Comparison of ENCODE assay signal across 14 cellular contexts in the genomic region with DNA sequence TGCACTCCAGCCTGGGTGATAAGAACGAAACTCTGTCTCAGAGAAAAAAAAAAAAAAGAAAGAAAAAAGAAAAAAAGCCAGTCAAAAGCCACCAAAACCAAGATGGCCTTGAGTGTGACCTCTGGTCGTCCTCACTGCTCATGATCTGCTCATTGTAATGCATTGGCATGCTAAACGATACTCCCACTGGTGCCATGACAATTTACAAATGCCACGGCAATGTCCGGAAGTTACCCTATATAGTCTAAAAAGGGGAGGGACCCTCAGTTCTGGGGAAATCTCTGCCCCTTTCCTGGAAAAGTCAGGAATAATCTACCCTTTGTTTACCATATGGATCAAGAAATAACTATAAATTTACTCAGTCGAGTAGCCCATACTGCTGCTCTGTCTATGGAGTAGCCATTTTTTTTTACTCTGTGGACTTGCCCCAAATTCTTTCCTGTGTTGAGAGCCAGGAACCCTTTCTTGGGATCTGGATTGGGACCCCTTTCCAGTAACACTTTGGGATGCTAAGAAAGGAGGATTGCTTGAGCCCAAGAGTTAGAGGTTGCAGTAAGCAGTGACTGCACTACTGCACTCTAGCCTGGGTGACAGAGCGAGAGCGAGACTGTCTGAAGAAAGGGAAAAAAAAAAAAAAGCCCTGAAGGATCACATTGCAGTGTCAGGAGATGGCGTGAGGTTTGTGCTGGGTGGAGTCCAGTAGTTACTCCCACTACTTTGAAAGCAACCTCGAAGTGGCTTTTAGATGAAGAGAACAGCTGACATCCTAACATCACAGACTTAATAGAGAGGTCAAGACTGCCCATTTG. TPM values are rescaled to one million over a fixed set of nuclear protein-coding genes. Genes with fewer than 3 reads are reported as not detected.
DNase-seq lines count a peak whose midpoint lies in the region; ATAC-seq, FAIRE-seq and TF ChIP-seq lines count a peak whose summit lies in the region.
"Had no signal": no experiment of that assay in that cellular context is flagged by ENCODE, and none has a peak within 500 bp of the region (broad histone marks: within the 10 kb centered on the region; RNA-seq: fewer than 3 reads in every experiment).

No MANE protein-coding gene starts in this region.

- no peak for FAIRE-seq in H54 (lab: Jason Lieb, UNC)

- H3K23ac ChIP-seq in trophoblast cell (ENCODE audit: low read length), result no peak overlapping the region

- no peak for TF ChIP-seq POLR2A in H54 (IDR thresholded peaks at IDR 0.05; ENCODE audit: low read depth, low read length)

- H3K4me2 ChIP-seq in trophoblast cell (ENCODE audit: low read length), result no peak overlapping the region

- H3K4me1 ChIP-seq in SJCRH30 (no peaks in the 10 kb centered on the region), trophoblast cell (ENCODE audit: control insufficient read depth in 1 of 2, insufficient read depth in 2 of 2, low read length in 2 of 2) (peaks cover 3 to 10% of the 10 kb centered on the region in 2 experiments)
- H3K4me1 ChIP-seq: colonic mucosa had no signal

- peak overlapping the region; percentile 20 for H2BK120ac ChIP-seq in trophoblast cell (ENCODE audit: insufficient read depth, low read length, poor library complexity)

- ATAC-seq in stimulated activated naive B cell treated with anti-CD40 and anti-IgM and Interleukin-4, amounts not matched to agents 10 μg/mL and 1 μg/mL and 100 μg/mL, for 72 hours (replicated peaks), result no peak

- H3K14ac ChIP-seq in trophoblast cell (ENCODE audit: low read length), result peak overlapping the region; percentile 36

- peaks cover 2% of the 10 kb centered on the region for H3K79me1 ChIP-seq in trophoblast cell (ENCODE audit: low read length)

- H4K12ac ChIP-seq in trophoblast cell (ENCODE audit: low read depth, low read length), result no peak overlapping the region

- no peak overlapping the region for H3K9ac ChIP-seq in trophoblast cell (ENCODE audit: low read length)

- DNase-seq in H54 (ENCODE audit: insufficient read length, low spot score) (peak; percentile 9), SJCRH30 (peak; percentile 28 to 56), fibroblast of peridontal ligament (ENCODE audit: extremely low read depth) (peak; percentile 78), trophoblast cell (peak in 1 of 2 donors; percentile 22), GOT3 (lab: John Stamatoyannopoulos, UW) (no peak), NK-92 (lab: John Stamatoyannopoulos, UW; ENCODE audit: unreplicated experiment) (no peak)
- no peak for DNase-seq in stimulated activated naive B cell treated with anti-CD40 and anti-IgM and Interleukin-4, amounts not matched to agents 10 μg/mL and 1 μg/mL and 100 μg/mL, for 72 hours
- no peak for DNase-seq in stimulated activated CD4-positive, alpha-beta T cell treated with anti-CD3 and anti-CD28 coated beads, Interleukin-4, amount 100 ng/mL, for 4 hours
- DNase-seq: colonic mucosa, H7, NCI-H1436, Peyer's patch, posterior cingulate gyrus had no signal

- H3K36me3 Mint-ChIP-seq in stimulated activated naive B cell treated with anti-CD40 and anti-IgM and Interleukin-4, amounts not matched to agents 10 μg/mL and 1 μg/mL and 100 μg/mL, for 72 hours, result no peaks in the 10 kb centered on the region

- H3K4me3 ChIP-seq in SJCRH30 (peak overlapping the region; percentile 44), trophoblast cell (ENCODE audit: low read depth, low read length) (no peak overlapping the region)
- H3K4me3 ChIP-seq: colonic mucosa, Peyer's patch had no signal

- H2AFZ ChIP-seq in trophoblast cell (ENCODE audit: insufficient read depth, low read length, poor library complexity), result no peak overlapping the region

- no peak overlapping the region for H3K4me3 Mint-ChIP-seq in stimulated activated naive B cell treated with anti-CD40 and anti-IgM and Interleukin-4, amounts not matched to agents 10 μg/mL and 1 μg/mL and 100 μg/mL, for 72 hours

- WGBS in trophoblast cell (ENCODE audit: extremely low coverage, insufficient coverage, insufficient read length), result no CpG with 5 or more reads among the region's 10 CpGs

- no peak overlapping the region for H3K27ac Mint-ChIP-seq in stimulated activated naive B cell treated with anti-CD40 and anti-IgM and Interleukin-4, amounts not matched to agents 10 μg/mL and 1 μg/mL and 100 μg/mL, for 72 hours

- H4K91ac ChIP-seq in trophoblast cell (ENCODE audit: low read depth, low read length), result peak overlapping the region; percentile 70

- no peak overlapping the region for H2AK5ac ChIP-seq in trophoblast cell (ENCODE audit: low read length)

- H3K36me3 ChIP-seq in SJCRH30 (no peaks in the 10 kb centered on the region), trophoblast cell (ENCODE audit: control insufficient read depth in 1 of 2, insufficient read depth in 2 of 2, low read length in 2 of 2) (no peaks in the 10 kb centered on the region)
- H3K36me3 ChIP-seq: colonic mucosa, Peyer's patch had no signal

- H3K79me2 ChIP-seq in trophoblast cell (ENCODE audit: control insufficient read depth, insufficient read depth, low read length, poor library complexity), result no peaks in the 10 kb centered on the region

- H3K27ac ChIP-seq in SJCRH30 (no peak overlapping the region; the same call in 1 of the 2 replicates), trophoblast cell (ENCODE audit: low read depth, low read length) (peak overlapping the region; percentile 39)
- H3K27ac ChIP-seq: colonic mucosa, Peyer's patch had no signal

- H3K4ac ChIP-seq in trophoblast cell (ENCODE audit: low read depth, low read length), result no peak overlapping the region

- peaks cover 6 to 17% of the 10 kb centered on the region in 2 donors for H3K4me1 Mint-ChIP-seq in stimulated activated naive B cell treated with anti-CD40 and anti-IgM and Interleukin-4, amounts not matched to agents 10 μg/mL and 1 μg/mL and 100 μg/mL, for 72 hours

- H3K27me3 ChIP-seq in SJCRH30, result no peaks in the 10 kb centered on the region
- H3K27me3 ChIP-seq in trophoblast cell (ENCODE audit: insufficient read depth, low read length), result no peaks in the 10 kb centered on the region
- H3K27me3 ChIP-seq: colonic mucosa, Peyer's patch had no signal

- H2BK12ac ChIP-seq in trophoblast cell (ENCODE audit: low read length), result no peak overlapping the region

- H4K8ac ChIP-seq in trophoblast cell (ENCODE audit: low read depth, low read length), result no peak overlapping the region

- no peak overlapping the region for H3K18ac ChIP-seq in trophoblast cell (ENCODE audit: low read length)

- H2BK5ac ChIP-seq in trophoblast cell (ENCODE audit: low read depth, low read length, poor library complexity), result no peak overlapping the region

- H3K9me3 Mint-ChIP-seq in stimulated activated naive B cell treated with anti-CD40 and anti-IgM and Interleukin-4, amounts not matched to agents 10 μg/mL and 1 μg/mL and 100 μg/mL, for 72 hours, result no peaks in the 10 kb centered on the region

- H3K9me3 ChIP-seq in SJCRH30 (replicated peaks) (no peaks in the 10 kb centered on the region), trophoblast cell (ENCODE audit: insufficient read depth, low read depth, low read length) (no peaks in the 10 kb centered on the region)
- H3K9me3 ChIP-seq: colonic mucosa had no signal

- H3K27me3 Mint-ChIP-seq in stimulated activated naive B cell treated with anti-CD40 and anti-IgM and Interleukin-4, amounts not matched to agents 10 μg/mL and 1 μg/mL and 100 μg/mL, for 72 hours, result peaks cover 7 to 12% of the 10 kb centered on the region in 2 donors

RNA-seq across cellular contexts. Expression of a gene that starts 3.7 kb away (rescaled TPM):
- 2.6 and 5.1 TPM in 2 replicates for total RNA-seq in SJCRH30 (2014; rRNA removed; shearing (Covaris generic))
- polyA plus RNA-seq in trophoblast cell (2013), result 3.9 and 4.0 TPM in 2 replicates

RNA-seq across cellular contexts. Expression of a gene that starts 6.4 kb away (rescaled TPM):
- 29.1 and 34.4 TPM in 2 replicates for total RNA-seq in SJCRH30 (2014; rRNA removed; shearing (Covaris generic))
- 79.2 and 79.9 TPM in 2 replicates for polyA plus RNA-seq in trophoblast cell (2013)

RNA-seq across cellular contexts. Expression of a gene that starts 23.9 kb away (rescaled TPM):
- total RNA-seq in SJCRH30 (2014; rRNA removed; shearing (Covaris generic)), result not detected in 2 replicates
- 0.06 and 0.07 TPM in 2 replicates for polyA plus RNA-seq in trophoblast cell (2013)
- total RNA-seq: urinary bladder had no signal

Comparison
In these comparisons a context has a peak if more than half of its experiments do, and no peak if none do; other contexts are left out.
1. DNase-seq: peak in H54 (single experiment), SJCRH30 (2 of 2) and fibroblast of peridontal ligament (single experiment); none in GOT3 (single experiment), stimulated activated naive B cell treated with anti-CD40 and anti-IgM and Interleukin-4, amounts not matched to agents 10 μg/mL and 1 μg/mL and 100 μg/mL, for 72 hours (single experiment), NK-92 (single experiment) and stimulated activated CD4-positive, alpha-beta T cell treated with anti-CD3 and anti-CD28 coated beads, Interleukin-4, amount 100 ng/mL, for 4 hours (0 of 2).